21 cellular contexts compared by ENCODE assay signal in genomic region chr6:29652198-29652584, GRCh38. TPM values are rescaled to one million over a fixed set of nuclear protein-coding genes. Genes with fewer than 3 reads are reported as not detected.
DNase-seq lines count a peak whose midpoint lies in the region; TF ChIP-seq lines count a peak whose summit lies in the region.
"Had no signal": no experiment of that assay in that cellular context is flagged by ENCODE, and none has a peak within 500 bp of the region (broad histone marks: within the 10 kb centered on the region; RNA-seq: fewer than 3 reads in every experiment).

No MANE protein-coding gene starts in this region.

- DNase-seq in ELF-1 (ENCODE audit: low read depth, low spot score) = peak; percentile 70
- peak; percentile 58 for DNase-seq in endodermal cell
- no peak for DNase-seq in neuronal stem cell (ENCODE audit: low spot score)
- no peak for DNase-seq in islet precursor cell
- DNase-seq in DMS153 treated with DMSO at 0.1 percent for 48 hours (lab: John Stamatoyannopoulos, UW; ENCODE audit: unreplicated experiment) = no peak
- DNase-seq in activated CD4-positive, CD25-positive, alpha-beta regulatory T cell (lab: John Stamatoyannopoulos, UW) = no peak
- DNase-seq in NCI-H2171 treated with DMSO at 0.1 percent for 48 hours (lab: John Stamatoyannopoulos, UW) = no peak
- DNase-seq: 8988T; BE2C; CD4-positive, alpha-beta T cell; DMS79 treated with DMSO at 0.1 percent for 48 hours; H9 had no signal

- peak overlapping the region; percentile 56 for H2BK5ac ChIP-seq in neuronal stem cell (ENCODE audit: low read length)

- H3K27ac ChIP-seq in HUES48 (ENCODE audit: low read depth, low read length) (peak overlapping the region; percentile 15), endodermal cell (ENCODE audit: low read depth, low read length) (no peak overlapping the region), neuronal stem cell (replicated peaks; ENCODE audit: low read length) (no peak overlapping the region)
- H3K27ac ChIP-seq: A549; BLaER1 treated with 17β-estradiol and CSF1 and Interleukin-3, amounts not matched to agents 10 nM and 100 nM; GM23248 had no signal

- H3K79me1 ChIP-seq in neuronal stem cell (ENCODE audit: low read depth, low read length) = no peaks in the 10 kb centered on the region

- H3K4me3 ChIP-seq in HUES48 (ENCODE audit: low read depth, low read length) (no peak overlapping the region), endodermal cell (ENCODE audit: low read length) (no peak overlapping the region), neuronal stem cell (ENCODE audit: low read length in 2 of 2) (no peak overlapping the region)
- H3K4me3 ChIP-seq: A549; BLaER1 treated with 17β-estradiol and CSF1 and Interleukin-3, amounts not matched to agents 10 nM and 100 nM; GM23248 had no signal

- H2BK120ac ChIP-seq in neuronal stem cell (ENCODE audit: low read depth, low read length) = no peak overlapping the region

- no peak overlapping the region for H3K27ac Mint-ChIP-seq in endodermal cell
- H3K27ac Mint-ChIP-seq: CD14-positive monocyte, H9, HFFc6 had no signal

- H3K36me3 ChIP-seq in HUES48 (ENCODE audit: control insufficient read depth, insufficient read depth, low read length) (no peaks in the 10 kb centered on the region), endodermal cell (ENCODE audit: control insufficient read depth, insufficient read depth, low read length) (no peaks in the 10 kb centered on the region), neuronal stem cell (replicated peaks in 1 of 2; ENCODE audit: control insufficient read depth in 2 of 2, insufficient read depth in 2 of 2, low read length in 2 of 2) (no peaks in the 10 kb centered on the region)
- H3K36me3 ChIP-seq: BE2C; BLaER1 treated with 17β-estradiol and CSF1 and Interleukin-3, amounts not matched to agents 10 nM and 100 nM had no signal

- H4K8ac ChIP-seq in neuronal stem cell (ENCODE audit: low read depth, low read length) = no peak overlapping the region

- WGBS in endodermal cell (ENCODE audit: insufficient coverage in 1 of 2, insufficient read length in 1 of 2), 2 experiments = 86 to 95% methylated on average over 6 to 10 of the region's 10 CpGs
- WGBS in neuronal stem cell (ENCODE audit: extremely low coverage in 2 of 2, insufficient read length in 2 of 2, insufficient replicate concordance in 1 of 2), 2 donors = no CpG with 5 or more reads among the region's 10 CpGs

- H3K9me3 Mint-ChIP-seq in endodermal cell = no peaks in the 10 kb centered on the region
- H3K9me3 Mint-ChIP-seq: CD14-positive monocyte; CD4-positive, alpha-beta T cell; CD8-positive, alpha-beta memory T cell; H9; HFFc6 had no signal

- H3K18ac ChIP-seq in neuronal stem cell (ENCODE audit: low read length) = peak overlapping the region; percentile 84

- H2AK5ac ChIP-seq in neuronal stem cell (ENCODE audit: low read depth, low read length) = peak overlapping the region; percentile 96

- H2BK12ac ChIP-seq in neuronal stem cell (ENCODE audit: low read length) = no peak overlapping the region

- H4K91ac ChIP-seq in neuronal stem cell (ENCODE audit: low read depth, low read length, poor library complexity) = no peak overlapping the region

- no peak overlapping the region for H3K9ac ChIP-seq in HUES48 (ENCODE audit: low read depth, low read length)
- no peak overlapping the region for H3K9ac ChIP-seq in endodermal cell (ENCODE audit: extremely low read depth, low read length, poor library complexity, severe bottlenecking)
- no peak overlapping the region for H3K9ac ChIP-seq in neuronal stem cell (ENCODE audit: low read depth, low read length, poor library complexity)
- H3K9ac ChIP-seq: BLaER1 treated with 17β-estradiol and CSF1 and Interleukin-3, amounts not matched to agents 10 nM and 100 nM; GM23248 had no signal

- H3K4me1 ChIP-seq in HUES48 (ENCODE audit: control insufficient read depth, insufficient read depth, low read length) (peaks cover 33% of the 10 kb centered on the region), endodermal cell (ENCODE audit: control insufficient read depth, insufficient read depth, low read length) (no peaks in the 10 kb centered on the region), neuronal stem cell (ENCODE audit: control insufficient read depth in 2 of 2, insufficient read depth in 1 of 2, low read depth in 1 of 2, low read length in 2 of 2) (peaks cover 0 to 13% of the 10 kb centered on the region in 2 donors)
- H3K4me1 ChIP-seq: A549, BE2C had no signal

- no peak overlapping the region for H3K4me2 ChIP-seq in neuronal stem cell (ENCODE audit: insufficient read depth, low read length, poor library complexity, severe bottlenecking)
- H3K4me2 ChIP-seq: A549; BLaER1 treated with 17β-estradiol and CSF1 and Interleukin-3, amounts not matched to agents 10 nM and 100 nM had no signal

- H3K9me3 ChIP-seq in HUES48 (ENCODE audit: control insufficient read depth, insufficient read depth, low read length) (no peaks in the 10 kb centered on the region), endodermal cell (ENCODE audit: control insufficient read depth, low read length) (no peaks in the 10 kb centered on the region), neuronal stem cell (replicated peaks in 1 of 2; ENCODE audit: control insufficient read depth in 2 of 2, insufficient read depth in 1 of 2, low read depth in 1 of 2, low read length in 2 of 2) (no peaks in the 10 kb centered on the region)
- H3K9me3 ChIP-seq: A549; BE2C; BLaER1 treated with 17β-estradiol and CSF1 and Interleukin-3, amounts not matched to agents 10 nM and 100 nM had no signal

- H3K14ac ChIP-seq in neuronal stem cell (ENCODE audit: low read length) = no peak overlapping the region

- no peak overlapping the region for H3K23ac ChIP-seq in neuronal stem cell (ENCODE audit: low read depth, low read length, poor library complexity)

- no peak overlapping the region for H2AFZ ChIP-seq in neuronal stem cell (ENCODE audit: low read length)
- H2AFZ ChIP-seq: GM23248 had no signal

- TF ChIP-seq CTCF in endodermal cell (conservative IDR thresholded peaks at IDR 0.05) = no peak

- peaks cover 16% of the 10 kb centered on the region for H3K27me3 Mint-ChIP-seq in endodermal cell (ENCODE audit: insufficient read depth)

- H3K27me3 ChIP-seq in HUES48 (ENCODE audit: control insufficient read depth, insufficient read depth, low read length) (no peaks in the 10 kb centered on the region), endodermal cell (ENCODE audit: control insufficient read depth, insufficient read depth, low read length, poor library complexity, severe bottlenecking) (peaks cover 25% of the 10 kb centered on the region), neuronal stem cell (ENCODE audit: control insufficient read depth in 3 of 3, insufficient read depth in 3 of 3, low read depth in 1 of 3, low read length in 3 of 3) (peaks cover 0 to 30% (median 1%) of the 10 kb centered on the region in 3 experiments)
- H3K27me3 ChIP-seq: BLaER1 treated with 17β-estradiol and CSF1 and Interleukin-3, amounts not matched to agents 10 nM and 100 nM had no signal

- H3K4me1 Mint-ChIP-seq in endodermal cell = peaks cover 23% of the 10 kb centered on the region

- no peak overlapping the region for H2BK15ac ChIP-seq in neuronal stem cell (ENCODE audit: low read length)

- H3K36me3 Mint-ChIP-seq in endodermal cell (ENCODE audit: low read depth) = no peaks in the 10 kb centered on the region
- H3K36me3 Mint-ChIP-seq: CD14-positive monocyte had no signal

- H3K4me3 Mint-ChIP-seq in endodermal cell = no peak overlapping the region
- H3K4me3 Mint-ChIP-seq: CD14-positive monocyte, H9, HFFc6 had no signal

- peak overlapping the region; percentile 54 for H3K4ac ChIP-seq in neuronal stem cell (ENCODE audit: low read length)

RNA-seq across cellular contexts. Expression of gene MOG, which starts 4.7 kb away (rescaled TPM):
- total RNA-seq in endodermal cell = not detected
- not detected for polyA plus RNA-seq in endodermal cell (2013, experiment 1 of 2)
- not detected for polyA plus RNA-seq in endodermal cell (2013, experiment 2 of 2)
- polyA plus RNA-seq in neuronal stem cell (2013, experiment 1 of 2) = 0.32 TPM
- 0.10 TPM for polyA plus RNA-seq in neuronal stem cell (2013, experiment 2 of 2)
- total RNA-seq: CD4-positive, alpha-beta T cell; CD8-positive, alpha-beta memory T cell; Daoy; GM23248; H4; HFFc6 had no signal
- polyA plus RNA-seq: A549; CD14-positive monocyte; CD8-positive, alpha-beta memory T cell; GM23248 had no signal

RNA-seq across cellular contexts. Expression of gene GABBR1, which starts 19.2 kb away (rescaled TPM):
- 10 to 100 TPM; 81.8 to 99.1 TPM for total RNA-seq in endodermal cell
- polyA plus RNA-seq in endodermal cell (2013, experiment 1 of 2) = 59.1 TPM
- polyA plus RNA-seq in endodermal cell (2013, experiment 2 of 2) = 52.2 TPM
- 36.7 TPM for polyA plus RNA-seq in neuronal stem cell (2013, experiment 1 of 2)
- 37.1 TPM for polyA plus RNA-seq in neuronal stem cell (2013, experiment 2 of 2)

RNA-seq across cellular contexts. Expression of gene ZFP57, which starts 28.8 kb away (rescaled TPM):
- total RNA-seq in endodermal cell = under 1 TPM; 0.24 to 0.59 TPM
- 0.11 TPM for polyA plus RNA-seq in endodermal cell (2013, experiment 1 of 2)
- not detected for polyA plus RNA-seq in endodermal cell (2013, experiment 2 of 2)
- polyA plus RNA-seq in neuronal stem cell (2013, experiment 1 of 2) = 0.17 TPM
- 0.14 TPM for polyA plus RNA-seq in neuronal stem cell (2013, experiment 2 of 2)
- total RNA-seq: CD4-positive, alpha-beta T cell; GM23248; H4; HFFc6 had no signal
- polyA plus RNA-seq: CD14-positive monocyte, GM23248 had no signal

Comparison
In these comparisons a context has a peak if more than half of its experiments do, and no peak if none do; other contexts are left out.
1. DNase-seq: peak in ELF-1 (single experiment) and endodermal cell (single experiment); none in neuronal stem cell (single experiment), islet precursor cell (single experiment), DMS153 treated with DMSO at 0.1 percent for 48 hours (single experiment), activated CD4-positive, CD25-positive, alpha-beta regulatory T cell (0 of 4) and NCI-H2171 treated with DMSO at 0.1 percent for 48 hours (single experiment).